5 cellular contexts compared by ENCODE assay signal in genomic region chr13:72399351-72399750, GRCh38.
"Had no signal": no experiment of that assay in that cellular context is flagged by ENCODE, and none has a peak within 500 bp of the region (broad histone marks: within the 10 kb centered on the region; RNA-seq: fewer than 3 reads in every experiment).

No MANE protein-coding gene starts in this region.

- DNase-seq: KBM-7, KG1 had no signal

- FAIRE-seq: HTR-8/SVneo had no signal

- H3K4me2 ChIP-seq: KMS-11 had no signal

- H3K9ac ChIP-seq: KMS-11 had no signal

- H3K27ac ChIP-seq: HL-60, KMS-11 had no signal
